In genomic region chr1:232859216-232859615, GRCh38 we compare ENCODE assay signal across 33 cellular contexts.
"Had no signal": no experiment of that assay in that cellular context is flagged by ENCODE, and none has a peak within 500 bp of the region (broad histone marks: within the 10 kb centered on the region; RNA-seq: fewer than 3 reads in every experiment).

No MANE protein-coding gene starts in this region.

- H3K4me3 ChIP-seq: adrenal gland, body of pancreas, breast epithelium had no signal

- ATAC-seq: activated CD8-positive, alpha-beta T cell treated with anti-CD3 and anti-CD28 coated beads for 36 hours; activated naive CD4-positive, alpha-beta T cell treated with anti-CD3 and anti-CD28 coated beads, Interleukin-2, amount 50 U/mL, for 72 hours; activated T-cell treated with anti-CD3 and anti-CD28 coated beads, Interleukin-2, amount 50 U/mL, for 4 hours; activated T-cell treated with anti-CD3 and anti-CD28 coated beads, Interleukin-2, amount 50 U/mL, for 72 hours; activated T-helper 17 cell treated with anti-CD3 and anti-CD28 coated beads, Interleukin-2, amount 50 U/mL, for 72 hours; body of pancreas; T-cell had no signal

- H3K27me3 ChIP-seq: adrenal gland, body of pancreas, brain microvascular endothelial cell, breast epithelium had no signal

- DNase-seq: activated B cell treated with CpG ODN at 0.5 μM for 24 hours; activated CD4-positive, alpha-beta memory T cell treated with anti-CD3 and anti-CD28 coated beads for 36 hours; activated CD4-positive, alpha-beta T cell treated with anti-CD3 and anti-CD28 coated beads, Interleukin-2, amount 10 ng/mL, durations not matched to agents 24 days and 14 days; activated CD4-positive, alpha-beta T cell treated with anti-CD3 and anti-CD28 coated beads, Interleukin-2, amount 50 U/mL, for 1 hour; activated CD4-positive, alpha-beta T cell treated with anti-CD3 and anti-CD28 coated beads, Interleukin-2, amount 50 U/mL, for 4 hours; activated CD4-positive, CD25-positive, alpha-beta regulatory T cell treated with anti-CD3 and anti-CD28 coated beads, Interleukin-2, amount 50 U/mL, for 72 hours; activated CD8-positive, alpha-beta memory T cell treated with anti-CD3 and anti-CD28 coated beads, Interleukin-2, amount 50 U/mL, for 4 hours; activated CD8-positive, alpha-beta T cell treated with anti-CD3 and anti-CD28 coated beads for 36 hours; activated effector memory CD4-positive, alpha-beta T cell treated with anti-CD3 and anti-CD28 coated beads, Interleukin-2, amount 50 U/mL, for 16 hours; activated gamma-delta T cell treated with Interleukin-2 at 50 U/mL for 16 hours; activated naive CD4-positive, alpha-beta T cell; activated naive CD4-positive, alpha-beta T cell treated with anti-CD3 and anti-CD28 coated beads for 36 hours; activated naive CD4-positive, alpha-beta T cell treated with anti-CD3 and anti-CD28 coated beads, Interleukin-2, amount 50 U/mL, for 16 hours; activated naive CD8-positive, alpha-beta T cell treated with anti-CD3 and anti-CD28 coated beads for 36 hours; activated T-cell treated with anti-CD3 and anti-CD28 coated beads for 4 hours; activated T-cell treated with anti-CD3 and anti-CD28 coated beads, Interleukin-2, amount 50 U/mL, for 1 hour; activated T-cell treated with anti-CD3 and anti-CD28 coated beads, Interleukin-2, amount 50 U/mL, for 4 hours; activated T-cell treated with anti-CD3 and anti-CD28 coated beads, Interleukin-2, amount 50 U/mL, for 72 hours; adrenal gland; amniotic stem cell; aorta; body of pancreas; brain microvascular endothelial cell; central memory CD4-positive, alpha-beta T cell; T-cell; T-helper 2 cell; T-helper 9 cell had no signal

- H3K4me1 Mint-ChIP-seq: activated B cell treated with CpG ODN at 0.5 μM for 24 hours; activated CD4-positive, alpha-beta T cell treated with anti-CD3 and anti-CD28 coated beads, Interleukin-2, amount 10 ng/mL, durations not matched to agents 24 days and 14 days; activated naive CD8-positive, alpha-beta T cell treated with anti-CD3 and anti-CD28 coated beads for 36 hours; activated T-helper 17 cell treated with anti-CD3 and anti-CD28 coated beads, Interleukin-2, amount 50 U/mL, for 72 hours; T-cell had no signal

- H3K27ac Mint-ChIP-seq: activated B cell treated with CpG ODN at 0.5 μM for 24 hours; activated CD4-positive, alpha-beta memory T cell treated with anti-CD3 and anti-CD28 coated beads for 36 hours; activated CD4-positive, alpha-beta T cell treated with anti-CD3 and anti-CD28 coated beads, Interleukin-2, amount 10 ng/mL, durations not matched to agents 24 days and 14 days; activated CD8-positive, alpha-beta T cell treated with anti-CD3 and anti-CD28 coated beads for 36 hours; activated naive CD4-positive, alpha-beta T cell treated with anti-CD3 and anti-CD28 coated beads for 36 hours; activated naive CD4-positive, alpha-beta T cell treated with anti-CD3 and anti-CD28 coated beads, Interleukin-2, amount 50 U/mL, for 72 hours; activated naive CD8-positive, alpha-beta T cell treated with anti-CD3 and anti-CD28 coated beads for 36 hours; activated T-cell treated with anti-CD3 and anti-CD28 coated beads, Interleukin-2, amount 50 U/mL, for 72 hours; activated T-helper 1 cell treated with anti-CD3 and anti-CD28 coated beads, Interleukin-12 subunit alpha, Interleukin-12 subunit beta, Interleukin-2, Interleukin-4 antibody, amounts not matched to agents 30 ng/mL and 10 ng/mL and 1 ng/mL, durations not matched to agents 14 hours and 24 hours and 36 hours; activated T-helper 17 cell treated with anti-CD3 and anti-CD28 coated beads, Interleukin-2, amount 50 U/mL, for 72 hours; T-cell; T-helper 2 cell treated with Interferon-gamma antibody and Interleukin-4, amounts not matched to agents 5 μg/mL and 100 μg/mL, for 36 hours had no signal

- H3K9me3 Mint-ChIP-seq: activated B cell treated with CpG ODN at 0.5 μM for 24 hours; activated CD4-positive, alpha-beta memory T cell treated with anti-CD3 and anti-CD28 coated beads for 36 hours; activated CD4-positive, alpha-beta T cell treated with anti-CD3 and anti-CD28 coated beads, Interleukin-2, amount 10 ng/mL, durations not matched to agents 24 days and 14 days; activated CD8-positive, alpha-beta T cell treated with anti-CD3 and anti-CD28 coated beads for 36 hours; activated naive CD4-positive, alpha-beta T cell treated with anti-CD3 and anti-CD28 coated beads for 36 hours; activated naive CD4-positive, alpha-beta T cell treated with anti-CD3 and anti-CD28 coated beads, Interleukin-2, amount 50 U/mL, for 72 hours; activated naive CD8-positive, alpha-beta T cell treated with anti-CD3 and anti-CD28 coated beads for 36 hours; activated T-cell treated with anti-CD3 and anti-CD28 coated beads, Interleukin-2, amount 50 U/mL, for 4 hours; activated T-cell treated with anti-CD3 and anti-CD28 coated beads, Interleukin-2, amount 50 U/mL, for 72 hours; activated T-helper 1 cell treated with anti-CD3 and anti-CD28 coated beads, Interleukin-12 subunit alpha, Interleukin-12 subunit beta, Interleukin-2, Interleukin-4 antibody, amounts not matched to agents 30 ng/mL and 10 ng/mL and 1 ng/mL, durations not matched to agents 14 hours and 24 hours and 36 hours; activated T-helper 17 cell treated with anti-CD3 and anti-CD28 coated beads, Interleukin-2, amount 50 U/mL, for 72 hours; T-cell; T-helper 2 cell treated with Interferon-gamma antibody and Interleukin-4, amounts not matched to agents 5 μg/mL and 100 μg/mL, for 36 hours had no signal

- H3K36me3 ChIP-seq: adrenal gland, brain microvascular endothelial cell, breast epithelium had no signal

- H3K4me1 ChIP-seq: adrenal gland, body of pancreas, breast epithelium had no signal

- H3K9me3 ChIP-seq: adrenal gland, body of pancreas, breast epithelium had no signal

- H3K4me3 Mint-ChIP-seq: activated B cell treated with CpG ODN at 0.5 μM for 24 hours; activated CD4-positive, alpha-beta memory T cell treated with anti-CD3 and anti-CD28 coated beads for 36 hours; activated CD4-positive, alpha-beta T cell treated with anti-CD3 and anti-CD28 coated beads, Interleukin-2, amount 10 ng/mL, durations not matched to agents 24 days and 14 days; activated CD8-positive, alpha-beta T cell treated with anti-CD3 and anti-CD28 coated beads for 36 hours; activated naive CD4-positive, alpha-beta T cell treated with anti-CD3 and anti-CD28 coated beads for 36 hours; activated naive CD8-positive, alpha-beta T cell treated with anti-CD3 and anti-CD28 coated beads for 36 hours; activated T-cell treated with anti-CD3 and anti-CD28 coated beads, Interleukin-2, amount 50 U/mL, for 4 hours; activated T-cell treated with anti-CD3 and anti-CD28 coated beads, Interleukin-2, amount 50 U/mL, for 72 hours; activated T-helper 1 cell treated with anti-CD3 and anti-CD28 coated beads, Interleukin-12 subunit alpha, Interleukin-12 subunit beta, Interleukin-2, Interleukin-4 antibody, amounts not matched to agents 30 ng/mL and 10 ng/mL and 1 ng/mL, durations not matched to agents 14 hours and 24 hours and 36 hours; activated T-helper 17 cell treated with anti-CD3 and anti-CD28 coated beads, Interleukin-2, amount 50 U/mL, for 72 hours; T-cell; T-helper 2 cell treated with Interferon-gamma antibody and Interleukin-4, amounts not matched to agents 5 μg/mL and 100 μg/mL, for 36 hours had no signal

- H3K27me3 Mint-ChIP-seq: activated naive CD8-positive, alpha-beta T cell treated with anti-CD3 and anti-CD28 coated beads for 36 hours had no signal

- H3K36me3 Mint-ChIP-seq: activated CD4-positive, alpha-beta memory T cell treated with anti-CD3 and anti-CD28 coated beads for 36 hours; activated naive CD4-positive, alpha-beta T cell treated with anti-CD3 and anti-CD28 coated beads, Interleukin-2, amount 50 U/mL, for 72 hours; activated naive CD8-positive, alpha-beta T cell treated with anti-CD3 and anti-CD28 coated beads for 36 hours; T-cell had no signal

- H3K27ac ChIP-seq: adrenal gland, body of pancreas, brain microvascular endothelial cell, breast epithelium, VCaP had no signal
